9 cellular contexts compared by ENCODE assay signal in genomic region chr18:68925268-68925667, GRCh38.
DNase-seq lines count a peak whose midpoint lies in the region; ATAC-seq and TF ChIP-seq lines count a peak whose summit lies in the region.
"Had no signal": no experiment of that assay in that cellular context is flagged by ENCODE, and none has a peak within 500 bp of the region (broad histone marks: within the 10 kb centered on the region; RNA-seq: fewer than 3 reads in every experiment).

No MANE protein-coding gene starts in this region.

- ATAC-seq in GM19324 (IDR thresholded peaks at IDR 0.05; ENCODE audit: low FRiP score, unreplicated experiment) (peak; percentile 90), HG03196 (IDR thresholded peaks at IDR 0.05; ENCODE audit: unreplicated experiment) (peak; percentile 88), upper lobe of right lung (no peak)

- H3K9me3 ChIP-seq in adipocyte (ENCODE audit: control insufficient read depth, low read length) = no peaks in the 10 kb centered on the region
- H3K9me3 ChIP-seq in upper lobe of right lung = no peaks in the 10 kb centered on the region
- H3K9me3 ChIP-seq in adrenal gland (replicated peaks in 1 of 3) = no peaks in the 10 kb centered on the region

- no peaks in the 10 kb centered on the region for H3K27me3 Mint-ChIP-seq in T-helper 2 cell treated with Interferon-gamma antibody and Interleukin-4, amounts not matched to agents 5 μg/mL and 100 μg/mL, for 36 hours (ENCODE audit: low read depth)

- H3K36me3 ChIP-seq in adipocyte (ENCODE audit: control insufficient read depth, insufficient read depth, low read length, severe bottlenecking) (no peaks in the 10 kb centered on the region), upper lobe of right lung (no peaks in the 10 kb centered on the region), adrenal gland (replicated peaks in 1 of 2) (no peaks in the 10 kb centered on the region)

- H3K27me3 ChIP-seq in adipocyte (replicated peaks; ENCODE audit: control insufficient read depth, insufficient read depth, low read length) (no peaks in the 10 kb centered on the region), upper lobe of right lung (no peaks in the 10 kb centered on the region), adrenal gland (no peaks in the 10 kb centered on the region)

- 20 to 50% (median 24%) methylated on average over 1 of the region's 1 CpG for WGBS in adrenal gland, 4 donors

- H3K4me1 ChIP-seq in adipocyte (ENCODE audit: control insufficient read depth, insufficient read depth, low read length) = no peaks in the 10 kb centered on the region
- H3K4me1 ChIP-seq in upper lobe of right lung = no peaks in the 10 kb centered on the region
- no peaks in the 10 kb centered on the region for H3K4me1 ChIP-seq in adrenal gland (replicated peaks in 1 of 2)

- H3K27ac ChIP-seq in upper lobe of right lung (no peak overlapping the region), adrenal gland (no peak overlapping the region)
- H3K27ac ChIP-seq: HL-60 had no signal

- H3K27ac Mint-ChIP-seq in T-helper 2 cell treated with Interferon-gamma antibody and Interleukin-4, amounts not matched to agents 5 μg/mL and 100 μg/mL, for 36 hours = no peak overlapping the region

- H3K36me3 Mint-ChIP-seq in T-helper 2 cell treated with Interferon-gamma antibody and Interleukin-4, amounts not matched to agents 5 μg/mL and 100 μg/mL, for 36 hours (ENCODE audit: low read depth) = no peaks in the 10 kb centered on the region

- H3K9ac ChIP-seq in adipocyte (ENCODE audit: low read length) = peak overlapping the region; percentile 22

- DNase-seq in COR-L47 (lab: John Stamatoyannopoulos, UW) (peak; percentile 16), adipocyte (ENCODE audit: low read depth) (peak; percentile 45), upper lobe of right lung (no peak), NCI-H187 treated with DMSO at 0.1 percent for 48 hours (lab: John Stamatoyannopoulos, UW) (no peak), adrenal gland (no peak)
- no peak for DNase-seq in T-helper 2 cell treated with Interferon-gamma antibody and Interleukin-4, amounts not matched to agents 5 μg/mL and 100 μg/mL, for 36 hours (ENCODE audit: low spot score)

- no peak for TF ChIP-seq POLR2A in adrenal gland (IDR thresholded peaks at IDR 0.05)

- H3K4me3 Mint-ChIP-seq in T-helper 2 cell treated with Interferon-gamma antibody and Interleukin-4, amounts not matched to agents 5 μg/mL and 100 μg/mL, for 36 hours = no peak overlapping the region

- H3K4me3 ChIP-seq in adipocyte (ENCODE audit: low read length) (no peak overlapping the region), upper lobe of right lung (no peak overlapping the region), adrenal gland (no peak overlapping the region)

- TF ChIP-seq CTCF in upper lobe of right lung (IDR thresholded peaks at IDR 0.05) = peak; percentile 13
- peak in 2 of 6 experiments; percentile 6 to 15 for TF ChIP-seq CTCF in adrenal gland (IDR thresholded peaks at IDR 0.05)

- intact Hi-C loops in upper lobe of right lung (cut with DNase I) (no loop called here), adrenal gland (cut with DNase I) (no loop called here)

- peaks cover 2% of the 10 kb centered on the region for H3K4me1 Mint-ChIP-seq in T-helper 2 cell treated with Interferon-gamma antibody and Interleukin-4, amounts not matched to agents 5 μg/mL and 100 μg/mL, for 36 hours (ENCODE audit: low read depth)

- no peaks in the 10 kb centered on the region for H3K9me3 Mint-ChIP-seq in T-helper 2 cell treated with Interferon-gamma antibody and Interleukin-4, amounts not matched to agents 5 μg/mL and 100 μg/mL, for 36 hours

Comparison
In these comparisons a context has a peak if more than half of its experiments do, and no peak if none do; other contexts are left out.
1. DNase-seq: peak in COR-L47 (single experiment) and adipocyte (single experiment); none in upper lobe of right lung (single experiment), NCI-H187 treated with DMSO at 0.1 percent for 48 hours (single experiment), adrenal gland (0 of 7) and T-helper 2 cell treated with Interferon-gamma antibody and Interleukin-4, amounts not matched to agents 5 μg/mL and 100 μg/mL, for 36 hours (single experiment).